Comparison of ENCODE assay signal across 21 cellular contexts in genomic region chr6:141152951-141153350, GRCh38.
DNase-seq lines count a peak whose midpoint lies in the region; ATAC-seq, FAIRE-seq and TF ChIP-seq lines count a peak whose summit lies in the region.
"Had no signal": no experiment of that assay in that cellular context is flagged by ENCODE, and none has a peak within 500 bp of the region (broad histone marks: within the 10 kb centered on the region; RNA-seq: fewer than 3 reads in every experiment).

No MANE protein-coding gene starts in this region.

- H3K27me3 ChIP-seq in MM.1S (replicated peaks; ENCODE audit: insufficient read depth, low read length): no peaks in the 10 kb centered on the region
- H3K27me3 ChIP-seq: right atrium auricular region, SJSA1 had no signal

- peaks cover 24% of the 10 kb centered on the region for H3K9me3 Mint-ChIP-seq in neural crest cell
- H3K9me3 Mint-ChIP-seq: CD4-positive, alpha-beta T cell; HFFc6 had no signal

- H3K79me2 ChIP-seq in MM.1S (ENCODE audit: low read length): no peaks in the 10 kb centered on the region

- H3K4me1 Mint-ChIP-seq in neural crest cell: peaks cover 12% of the 10 kb centered on the region

- DNase-seq in NCI-H2171 treated with DMSO at 0.1 percent for 48 hours (lab: John Stamatoyannopoulos, UW): peak; percentile 16
- no peak for DNase-seq in NCI-H2171 (lab: John Stamatoyannopoulos, UW)
- DNase-seq in MM.1S: no peak
- no peak for DNase-seq in neural crest cell (ENCODE audit: low read depth, low spot score)
- DNase-seq in HuH-7.5 (ENCODE audit: low spot score): no peak
- DNase-seq in central memory CD4-positive, alpha-beta T cell: no peak
- DNase-seq: 8988T; activated CD8-positive, alpha-beta memory T cell treated with anti-CD3 and anti-CD28 coated beads, Interleukin-2, amount 50 U/mL, for 48 hours; DND-41; HFFc6; hypothalamus; NCI-H526; nucleus accumbens; T-helper 9 cell had no signal

- H4K20me1 ChIP-seq in MM.1S (ENCODE audit: insufficient read depth, low read length): no peaks in the 10 kb centered on the region

- H3K4me1 ChIP-seq in MM.1S (ENCODE audit: low read length): peaks cover 43% of the 10 kb centered on the region
- H3K4me1 ChIP-seq: SJSA1 had no signal

- peaks cover under 1% of the 10 kb centered on the region; the same call in 1 of the 2 replicates for H3F3A ChIP-seq in MM.1S (ENCODE audit: insufficient read depth, low read length)

- H3K36me3 Mint-ChIP-seq in neural crest cell (ENCODE audit: low read depth): peaks cover 15% of the 10 kb centered on the region

- no peaks in the 10 kb centered on the region for H3K9me3 ChIP-seq in MM.1S (replicated peaks; ENCODE audit: insufficient read depth, low read length)
- H3K9me3 ChIP-seq: right atrium auricular region, SJSA1 had no signal

- no peak overlapping the region for H3K4me3 ChIP-seq in MM.1S (ENCODE audit: low read length)
- H3K4me3 ChIP-seq: right atrium auricular region, SJSA1 had no signal

- no peaks in the 10 kb centered on the region for H3K27me3 Mint-ChIP-seq in neural crest cell (ENCODE audit: low read depth)
- H3K27me3 Mint-ChIP-seq: CD4-positive, alpha-beta T cell had no signal

- H3K4me2 ChIP-seq in MM.1S (ENCODE audit: low read depth, low read length): peak overlapping the region; percentile 65

- H3K36me3 ChIP-seq in MM.1S (replicated peaks; ENCODE audit: insufficient read depth, low read length): no peaks in the 10 kb centered on the region
- H3K36me3 ChIP-seq: right atrium auricular region, SJSA1 had no signal

- peak overlapping the region; percentile 8 for H3K27ac Mint-ChIP-seq in neural crest cell (ENCODE audit: unreplicated experiment)
- H3K27ac Mint-ChIP-seq: HFFc6 had no signal

- H3K4me3 Mint-ChIP-seq in neural crest cell: no peak overlapping the region
- H3K4me3 Mint-ChIP-seq: CD4-positive, alpha-beta T cell; HFFc6 had no signal

- no peaks in the 10 kb centered on the region for H3K9me2 ChIP-seq in MM.1S (replicated peaks; ENCODE audit: insufficient read depth, low read length)

- FAIRE-seq in endometrium (lab: Jason Lieb, UNC): peak; percentile 90
- FAIRE-seq: bronchial epithelial cell, HTR-8/SVneo had no signal

- H3K9ac ChIP-seq in MM.1S (ENCODE audit: low read length): peak overlapping the region; percentile 64

- ATAC-seq in GM18907 (IDR thresholded peaks at IDR 0.05; ENCODE audit: unreplicated experiment): no peak

- H3K27ac ChIP-seq in MM.1S (ENCODE audit: low read length): peak overlapping the region; percentile 92
- H3K27ac ChIP-seq: right atrium auricular region, SJSA1 had no signal

- TF ChIP-seq CTCF in MM.1S (IDR thresholded peaks at IDR 0.05; ENCODE audit: low read length) (no peak), neural crest cell (conservative IDR thresholded peaks at IDR 0.05) (no peak)

- H2AFZ ChIP-seq in MM.1S (ENCODE audit: low read length): peak overlapping the region; percentile 28
